Comparison of ENCODE assay signal across 22 cellular contexts in the genomic region with DNA sequence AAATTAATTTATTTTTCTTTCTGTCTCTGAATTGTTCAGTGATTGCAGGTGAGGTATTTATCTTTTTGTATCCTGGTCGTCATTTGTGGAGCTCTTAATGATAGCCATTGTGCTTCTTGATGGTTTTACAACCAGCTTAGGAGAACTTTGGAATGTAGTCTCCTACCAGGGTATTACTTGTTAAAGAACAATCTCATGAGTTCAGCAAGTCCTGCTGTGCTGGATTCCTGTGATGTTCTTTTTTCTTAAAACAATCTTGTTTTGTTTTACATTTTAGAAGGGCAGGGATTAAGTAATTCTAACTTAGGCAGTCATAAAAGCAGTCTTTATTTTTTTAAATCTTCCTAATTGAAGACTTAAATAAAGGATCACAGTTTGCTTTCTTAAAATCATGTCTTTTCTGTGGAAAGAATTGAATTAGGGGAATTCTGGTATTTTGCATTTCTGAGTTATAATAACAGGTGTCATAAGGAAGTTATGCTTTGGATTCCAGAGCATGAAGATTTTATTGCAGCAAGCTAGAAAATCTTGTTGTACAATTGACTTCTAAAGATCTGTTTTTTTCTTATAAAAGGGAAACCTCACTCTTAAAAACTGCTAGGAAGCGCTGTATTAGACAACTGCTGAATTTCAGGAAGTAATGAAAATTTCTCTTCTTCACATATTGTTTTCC. TPM values are rescaled to one million over a fixed set of nuclear protein-coding genes. Genes with fewer than 3 reads are reported as not detected.
DNase-seq lines count a peak whose midpoint lies in the region; ATAC-seq and TF ChIP-seq lines count a peak whose summit lies in the region.
"Had no signal": no experiment of that assay in that cellular context is flagged by ENCODE, and none has a peak within 500 bp of the region (broad histone marks: within the 10 kb centered on the region; RNA-seq: fewer than 3 reads in every experiment).

No MANE protein-coding gene starts in this region.

- no peaks in the 10 kb centered on the region for H3K27me3 Mint-ChIP-seq in progenitor cell of endocrine pancreas

- H3K4me1 Mint-ChIP-seq in progenitor cell of endocrine pancreas (ENCODE audit: low read depth), result peaks cover 30% of the 10 kb centered on the region
- H3K4me1 Mint-ChIP-seq: neural crest cell had no signal

- DNase-seq in GM23248, result no peak
- DNase-seq in choroid plexus epithelial cell (ENCODE audit: low read depth), result peak; percentile 71
- no peak for DNase-seq in left colon
- no peak for DNase-seq in progenitor cell of endocrine pancreas (ENCODE audit: low spot score, unreplicated experiment)
- no peak for DNase-seq in prostate gland (ENCODE audit: low spot score)
- no peak for DNase-seq in NCI-H2029 treated with DMSO at 0.1 percent for 48 hours (lab: John Stamatoyannopoulos, UW)
- DNase-seq in body of pancreas, result no peak
- DNase-seq: activated CD4-positive, alpha-beta T cell treated with anti-CD3 and anti-CD28 coated beads for 4 hours; activated CD8-positive, alpha-beta memory T cell treated with anti-CD3 and anti-CD28 coated beads for 24 hours; activated T-cell treated with anti-CD3 and anti-CD28 coated beads, Interleukin-2, amount 50 U/mL, for 1 hour; BE2C; dorsolateral prefrontal cortex; GOT3; head of caudate nucleus; left lung; NCI-H146; NCI-H2171; NCI-H526 treated with DMSO at 0.1 percent for 48 hours had no signal

- H3K79me2 ChIP-seq in GM23248 (ENCODE audit: insufficient read depth), result no peaks in the 10 kb centered on the region

- H3K27ac Mint-ChIP-seq in progenitor cell of endocrine pancreas, result peak overlapping the region; percentile 88

- no peaks in the 10 kb centered on the region for H3K9me2 ChIP-seq in GM23248 (ENCODE audit: insufficient read depth)

- H3K4me1 ChIP-seq in GM23248 (ENCODE audit: insufficient read depth) (peaks cover 19% of the 10 kb centered on the region), prostate gland (replicated peaks) (no peaks in the 10 kb centered on the region), body of pancreas (no peaks in the 10 kb centered on the region)
- H3K4me1 ChIP-seq: BE2C, left lung had no signal

- no peak overlapping the region for H3K4me2 ChIP-seq in GM23248 (ENCODE audit: unreplicated experiment)

- H3K27ac ChIP-seq in GM23248, result 0 out of 2 replicates have a peak overlapping the region, but pooled peaks have one; percentile 63
- no peak overlapping the region for H3K27ac ChIP-seq in prostate gland
- H3K27ac ChIP-seq in body of pancreas, result peak overlapping the region in 2 of 4 donors; percentile 13 to 14
- H3K27ac ChIP-seq: left lung, skin epidermis had no signal

- no peak for TF ChIP-seq POLR2A in prostate gland (IDR thresholded peaks at IDR 0.05)
- TF ChIP-seq POLR2A in body of pancreas (IDR thresholded peaks at IDR 0.05), result no peak

- no peak for TF ChIP-seq CTCF in choroid plexus epithelial cell (conservative IDR thresholded peaks at IDR 0.05; ENCODE audit: low read depth, low read length)
- TF ChIP-seq CTCF in progenitor cell of endocrine pancreas (IDR thresholded peaks at IDR 0.05; ENCODE audit: unreplicated experiment), result no peak
- TF ChIP-seq CTCF in prostate gland (IDR thresholded peaks at IDR 0.05), result no peak
- no peak for TF ChIP-seq CTCF in body of pancreas (IDR thresholded peaks at IDR 0.05)

- H4K20me1 ChIP-seq in GM23248 (ENCODE audit: insufficient read depth), result no peaks in the 10 kb centered on the region

- peak overlapping the region; percentile 16 for H3K9ac ChIP-seq in GM23248

- WGBS in GM23248 (ENCODE audit: low coverage in 1 of 2, low lambda C conversion rate in 2 of 2, missing lambda C conversion rate in 2 of 2), 2 experiments, result 100% methylated on average over 2 of the region's 2 CpGs
- 57% methylated on average over 2 of the region's 2 CpGs for WGBS in prostate gland
- 70 to 72% methylated on average over 2 of the region's 2 CpGs for WGBS in body of pancreas, 2 donors

- peaks cover 48% of the 10 kb centered on the region for H3K36me3 ChIP-seq in GM23248 (ENCODE audit: low read depth)
- H3K36me3 ChIP-seq in prostate gland, result no peaks in the 10 kb centered on the region
- peaks cover 0 to 31% of the 10 kb centered on the region in 2 donors for H3K36me3 ChIP-seq in body of pancreas (replicated peaks in 1 of 2; ENCODE audit: insufficient read depth in 1 of 2, low read depth in 2 of 2)

- H3K27me3 ChIP-seq in GM23248 (replicated peaks; ENCODE audit: insufficient read depth), result no peaks in the 10 kb centered on the region
- H3K27me3 ChIP-seq in prostate gland (replicated peaks; ENCODE audit: insufficient read depth), result no peaks in the 10 kb centered on the region
- no peaks in the 10 kb centered on the region for H3K27me3 ChIP-seq in body of pancreas
- H3K27me3 ChIP-seq: BE2C, dorsolateral prefrontal cortex, left lung had no signal

- H3K4me3 ChIP-seq in GM23248, result no peak overlapping the region
- no peak overlapping the region for H3K4me3 ChIP-seq in choroid plexus epithelial cell (ENCODE audit: low read depth, low read length)
- H3K4me3 ChIP-seq in prostate gland, result no peak overlapping the region
- H3K4me3 ChIP-seq in body of pancreas, result no peak overlapping the region
- H3K4me3 ChIP-seq: dorsolateral prefrontal cortex, left lung, skin epidermis had no signal

- intact Hi-C loops in left colon (cut with DNase I, micrococcal nuclease), result loop anchor here in 1 of 2 donors (10.0 kb wide), 1 partner anchor 202 kb away; no protein-coding TSS in a partner anchor
- intact Hi-C loops in prostate gland (cut with DNase I), result no loop called here
- intact Hi-C loops in body of pancreas (cut with DNase I), result loop anchor here (10.0 kb wide), 1 partner anchor 162 kb away; no protein-coding TSS in a partner anchor

- H3F3A ChIP-seq in GM23248 (ENCODE audit: insufficient read depth), result peaks cover 16% of the 10 kb centered on the region; the same call in 1 of the 2 replicates

- H3K9me3 Mint-ChIP-seq in progenitor cell of endocrine pancreas (ENCODE audit: low read depth), result no peaks in the 10 kb centered on the region
- H3K9me3 Mint-ChIP-seq: neural crest cell had no signal

- in situ Hi-C loops in GM23248 (cut with MboI), result no loop called here

- no peaks in the 10 kb centered on the region for H3K9me3 ChIP-seq in GM23248 (ENCODE audit: low read depth)
- no peaks in the 10 kb centered on the region for H3K9me3 ChIP-seq in prostate gland
- no peaks in the 10 kb centered on the region for H3K9me3 ChIP-seq in body of pancreas
- H3K9me3 ChIP-seq: BE2C, left lung had no signal

- ATAC-seq in left colon, result peak; percentile 91
- ATAC-seq in body of pancreas, result no peak
- no peak for ATAC-seq in HG02981 (IDR thresholded peaks at IDR 0.05; ENCODE audit: unreplicated experiment)
- ATAC-seq: left lung had no signal

- H3K4me3 Mint-ChIP-seq in progenitor cell of endocrine pancreas (ENCODE audit: low read depth), result peak overlapping the region; percentile 14
- H3K4me3 Mint-ChIP-seq: neural crest cell had no signal

- peaks cover 42% of the 10 kb centered on the region for H3K36me3 Mint-ChIP-seq in progenitor cell of endocrine pancreas (ENCODE audit: insufficient read depth)

- no peak overlapping the region for H2AFZ ChIP-seq in GM23248

RNA-seq across cellular contexts. Expression of gene RIOK1, which starts 23.7 kb away (rescaled TPM):
- 13.2 and 22.5 TPM in 2 replicates for total RNA-seq in GM23248 (2014; rRNA removed; shearing (Covaris generic))
- 22.4 and 26.4 TPM in 2 replicates for polyA plus RNA-seq in GM23248 (2016; fragmentation: Nextera tagmentation; extraction: Ambion mirVana)
- total RNA-seq in left colon (10 to 100 TPM; 11.8 to 15.6 TPM), progenitor cell of endocrine pancreas (28.5 and 28.9 TPM in 2 replicates), prostate gland (10 to 100 TPM; 17.5 to 25.8 TPM), body of pancreas (10 to 100 TPM in 1 of 2 donors, 1 to 10 TPM in 1; 7.9 to 19.2 TPM)

RNA-seq across cellular contexts. Expression of gene CAGE1, which starts 23.7 kb away (rescaled TPM):
- total RNA-seq in GM23248 (2014; rRNA removed; shearing (Covaris generic)), result not detected in 2 replicates
- not detected in 2 replicates for polyA plus RNA-seq in GM23248 (2016; fragmentation: Nextera tagmentation; extraction: Ambion mirVana)
- total RNA-seq in left colon (under 1 TPM in 1 of 2 donors, not detected in 1; 0.08 TPM), progenitor cell of endocrine pancreas (not detected in 2 replicates), prostate gland (1 to 10 TPM in 1 of 2 donors, under 1 TPM in 1; 0.09 to 1.2 TPM), body of pancreas (under 1 TPM in 1 of 2 donors, not detected in 1; 0.26 TPM)
- total RNA-seq: left lung; T-helper 2 cell treated with Interferon-gamma antibody and Interleukin-4, amounts not matched to agents 100 ng/mL and 5 ng/mL, for 36 hours had no signal
